Comparison of ENCODE assay signal across 26 cellular contexts in genomic region chr14:64591809-64592208, GRCh38. TPM values are rescaled to one million over a fixed set of nuclear protein-coding genes. Genes with fewer than 3 reads are reported as not detected.
"Had no signal": no experiment of that assay in that cellular context is flagged by ENCODE, and none has a peak within 500 bp of the region (broad histone marks: within the 10 kb centered on the region; RNA-seq: fewer than 3 reads in every experiment).

No MANE protein-coding gene starts in this region.

- H3K27ac ChIP-seq: adrenal gland, foreskin keratinocyte, hepatocyte, lower lobe of right lung, neural progenitor cell, thoracic aorta, upper lobe of left lung had no signal

- H3K27me3 ChIP-seq: adrenal gland, foreskin keratinocyte, hepatocyte, neural progenitor cell, upper lobe of left lung had no signal

- FAIRE-seq: endometrium had no signal

- H3K4me1 ChIP-seq: adrenal gland, lower lobe of right lung, neural progenitor cell, upper lobe of left lung had no signal

- H3K79me2 ChIP-seq: hepatocyte had no signal

- H3K9ac ChIP-seq: neural progenitor cell had no signal

- H3K36me3 ChIP-seq: adrenal gland, lower lobe of right lung, neural progenitor cell, thoracic aorta, upper lobe of left lung had no signal

- DNase-seq: activated B cell treated with CpG ODN at 0.5 μM for 24 hours; activated CD4-positive, alpha-beta T cell treated with anti-CD3 and anti-CD28 coated beads for 36 hours; activated CD4-positive, alpha-beta T cell treated with anti-CD3 and anti-CD28 coated beads, Interleukin-2, amount 50 U/mL, for 4 hours; activated CD8-positive, alpha-beta memory T cell treated with anti-CD3 and anti-CD28 coated beads for 24 hours; activated CD8-positive, alpha-beta memory T cell treated with anti-CD3 and anti-CD28 coated beads, Interleukin-2, amount 50 U/mL, for 4 hours; activated naive CD4-positive, alpha-beta T cell; activated T-cell treated with anti-CD3 and anti-CD28 coated beads, Interleukin-2, amount 50 U/mL, for 24 hours; adrenal gland; cerebellar nuclear complex; effector CD4-positive, alpha-beta T cell; foreskin keratinocyte; immature natural killer cell; lower lobe of right lung; naive thymus-derived CD4-positive, alpha-beta T cell; retina; stimulated activated CD4-positive, alpha-beta T cell treated with anti-CD3 and anti-CD28 coated beads, Interleukin-4, amount 100 ng/mL, for 1 hour; stimulated activated naive CD4-positive, alpha-beta T cell; T1000; upper lobe of left lung had no signal

- H2AFZ ChIP-seq: hepatocyte, neural progenitor cell had no signal

- H3K9me3 ChIP-seq: adrenal gland, lower lobe of right lung, thoracic aorta, upper lobe of left lung had no signal

- ATAC-seq: activated CD4-positive, alpha-beta T cell treated with anti-CD3 and anti-CD28 coated beads for 36 hours; activated T-helper 17 cell treated with anti-CD3 and anti-CD28 coated beads, Interleukin-2, amount 50 U/mL, for 72 hours; foreskin keratinocyte; left lobe of liver; lower lobe of right lung; naive thymus-derived CD4-positive, alpha-beta T cell had no signal

- H3K4me2 ChIP-seq: hepatocyte, neural progenitor cell had no signal

- H3K4me3 ChIP-seq: adrenal gland, hepatocyte, lower lobe of right lung, neural progenitor cell, thoracic aorta, upper lobe of left lung had no signal

RNA-seq across cellular contexts. Expression of gene PPP1R36, which starts 42.0 kb away (rescaled TPM):
- total RNA-seq: activated B cell treated with CpG ODN at 0.5 μM for 24 hours; activated T-helper 17 cell treated with anti-CD3 and anti-CD28 coated beads, Interleukin-2, amount 50 U/mL, for 72 hours; glomerular endothelial cell; thoracic aorta had no signal
- polyA plus RNA-seq: hepatocyte had no signal
